1 cellular context compared by ENCODE assay signal in genomic region chr12:102879144-102879763, GRCh38.
TF ChIP-seq lines count a peak whose summit lies in the region.

No MANE protein-coding gene starts in this region.

TF ChIP-seq in GM12878, 131 proteins besides CTCF, POLR2A, EP300 and RAD21 (continued from another document):
- TF ChIP-seq PKNOX1 (IDR thresholded peaks at IDR 0.05) (peak; percentile 86), DPF2 (IDR thresholded peaks at IDR 0.05) (0 out of 2 replicates have a peak, but pooled peaks have one; percentile 17), PBX3 (IDR thresholded peaks at IDR 0.05; ENCODE audit: insufficient replicate concordance, low read depth, low read length) (peak; percentile 84), BMI1 (IDR thresholded peaks at IDR 0.05; ENCODE audit: borderline replicate concordance) (no peak), CBX3 (IDR thresholded peaks at IDR 0.05; ENCODE audit: borderline replicate concordance, low read depth) (no peak), NR2F1 (conservative IDR thresholded peaks at IDR 0.05) (peak; percentile 35; the same call in 1 of the 2 replicates), YY1 (IDR thresholded peaks at IDR 0.05; ENCODE audit: low read depth, low read length) (0 out of 2 replicates have a peak, but pooled peaks have one; percentile 44), IKZF1 (conservative IDR thresholded peaks at IDR 0.05) (peak; percentile 37), ELK1 (IDR thresholded peaks at IDR 0.05; ENCODE audit: low read depth, low read length) (no peak), TBL1XR1 (IDR thresholded peaks at IDR 0.05; ENCODE audit: low read depth, low read length) (no peak), NBN (IDR thresholded peaks at IDR 0.05) (no peak), ATF7 (IDR thresholded peaks at IDR 0.05; ENCODE audit: low read depth) (peak; percentile 43), SMAD5 (IDR thresholded peaks at IDR 0.05; ENCODE audit: low read depth) (no peak), ATF3 (IDR thresholded peaks at IDR 0.05; ENCODE audit: borderline replicate concordance, extremely low read depth, low read depth, low read length) (no peak), STAT3 (IDR thresholded peaks at IDR 0.05; ENCODE audit: low read depth, low read length) (no peak), ZBTB40 (IDR thresholded peaks at IDR 0.05; ENCODE audit: borderline replicate concordance) (no peak), E2F4 (IDR thresholded peaks at IDR 0.05; ENCODE audit: low read depth, low read length) (no peak), NFXL1 (IDR thresholded peaks at IDR 0.05; ENCODE audit: borderline replicate concordance) (no peak), GATAD2B (conservative IDR thresholded peaks at IDR 0.05; ENCODE audit: low read depth) (0 out of 2 replicates have a peak, but pooled peaks have one; percentile 34), SUPT20H (IDR thresholded peaks at IDR 0.05; ENCODE audit: borderline replicate concordance, control insufficient read depth, low read depth, low read length) (no peak), CREB1 (IDR thresholded peaks at IDR 0.05; ENCODE audit: low read depth) (no peak), EGR1 (IDR thresholded peaks at IDR 0.05; ENCODE audit: borderline replicate concordance in 1 of 2, low read depth in 2 of 2, low read length in 2 of 2) (no peak), BHLHE40 (IDR thresholded peaks at IDR 0.05; ENCODE audit: borderline replicate concordance in 1 of 2, low read depth in 2 of 2, low read length in 1 of 2) (peak; percentile 94 to 95), BCL11A (IDR thresholded peaks at IDR 0.05; ENCODE audit: low read depth, low read length) (0 out of 2 replicates have a peak, but pooled peaks have one; percentile 22), JUND (IDR thresholded peaks at IDR 0.05; ENCODE audit: low read depth, low read length) (no peak)
